16 cellular contexts compared by ENCODE assay signal in the genomic region with DNA sequence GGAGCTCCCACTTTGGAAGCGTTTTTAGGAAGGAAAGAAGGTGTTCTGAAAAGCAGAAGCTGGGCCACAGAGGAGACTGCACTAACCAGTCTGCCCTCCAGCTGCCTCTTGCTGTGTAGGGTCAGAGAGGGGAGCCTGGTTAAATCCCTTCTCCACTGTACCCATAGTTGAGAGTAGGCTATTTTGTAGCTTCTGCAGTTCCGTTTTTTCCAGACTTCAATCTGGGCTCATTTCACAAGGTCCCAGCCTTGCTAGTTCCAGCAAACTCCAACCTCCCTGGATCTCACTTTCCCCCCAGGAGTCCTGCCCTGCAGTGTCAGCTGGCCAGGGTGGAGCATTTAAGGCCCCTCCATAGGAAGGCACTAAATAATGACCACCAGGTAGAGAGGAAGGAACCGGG.
DNase-seq lines count a peak whose midpoint lies in the region; ATAC-seq and TF ChIP-seq lines count a peak whose summit lies in the region.
"Had no signal": no experiment of that assay in that cellular context is flagged by ENCODE, and none has a peak within 500 bp of the region (broad histone marks: within the 10 kb centered on the region; RNA-seq: fewer than 3 reads in every experiment).

No MANE protein-coding gene starts in this region.

- no peak overlapping the region for H3K27ac ChIP-seq in parathyroid adenoma
- H3K27ac ChIP-seq: GM23248 had no signal

- no peak for ATAC-seq in GM18517 (IDR thresholded peaks at IDR 0.05; ENCODE audit: unreplicated experiment)
- ATAC-seq: HepG2 had no signal

- H3K36me3 ChIP-seq in parathyroid adenoma (ENCODE audit: control insufficient read depth, insufficient read depth, low read length): no peaks in the 10 kb centered on the region
- H3K36me3 ChIP-seq: BE2C, HAP-1 had no signal

- peak overlapping the region; percentile 28 for H2AFZ ChIP-seq in parathyroid adenoma
- H2AFZ ChIP-seq: GM23248 had no signal

- H3K4me3 ChIP-seq in parathyroid adenoma (ENCODE audit: low read depth, low read length): no peak overlapping the region
- H3K4me3 ChIP-seq: GM23248, HAP-1 had no signal

- no peaks in the 10 kb centered on the region for H3K9me3 ChIP-seq in parathyroid adenoma (ENCODE audit: control insufficient read depth, low read length)
- H3K9me3 ChIP-seq: BE2C, HAP-1 had no signal

- H3K9ac ChIP-seq in parathyroid adenoma: no peak overlapping the region
- H3K9ac ChIP-seq: GM23248 had no signal

- peaks cover 4% of the 10 kb centered on the region for H3K4me1 ChIP-seq in parathyroid adenoma
- H3K4me1 ChIP-seq: BE2C, HAP-1 had no signal

- no peaks in the 10 kb centered on the region for H3K27me3 ChIP-seq in parathyroid adenoma (ENCODE audit: control insufficient read depth, insufficient read depth, low read length)
- H3K27me3 ChIP-seq: BE2C had no signal

- no peak for TF ChIP-seq CTCF in parathyroid adenoma (IDR thresholded peaks at IDR 0.05)

- DNase-seq in KBM-7: peak; percentile 15
- DNase-seq in MV-4-11 (lab: John Stamatoyannopoulos, UW): peak; percentile 76
- DNase-seq in SKM-1 (lab: John Stamatoyannopoulos, UW; ENCODE audit: unreplicated experiment): peak; percentile 82
- DNase-seq in GM03348 (ENCODE audit: low spot score): no peak
- no peak for DNase-seq in NCI-H1436 (lab: John Stamatoyannopoulos, UW)
- DNase-seq: ACHN; BE2C; CD4-positive, alpha-beta memory T cell; DMS153; DMS79; GDM1; GM23248 had no signal

- in situ Hi-C loops in KBM-7 (cut with MboI; ENCODE audit: low pct_unique_long_range_greater_than_20kb, low sequenced_read_pairs): no loop called here

- no peak overlapping the region for H3K4me2 ChIP-seq in parathyroid adenoma (ENCODE audit: low read length)

- H3K79me2 ChIP-seq in parathyroid adenoma: no peaks in the 10 kb centered on the region

Comparison
In these comparisons a context has a peak if more than half of its experiments do, and no peak if none do; other contexts are left out.
1. DNase-seq: peak in KBM-7 (single experiment), MV-4-11 (single experiment) and SKM-1 (single experiment); none in GM03348 (single experiment) and NCI-H1436 (single experiment).